In genomic region chr6:105859441-105859840, GRCh38 we compare ENCODE assay signal across 14 cellular contexts.
DNase-seq lines count a peak whose midpoint lies in the region; ATAC-seq, FAIRE-seq and TF ChIP-seq lines count a peak whose summit lies in the region.
"Had no signal": no experiment of that assay in that cellular context is flagged by ENCODE, and none has a peak within 500 bp of the region (broad histone marks: within the 10 kb centered on the region; RNA-seq: fewer than 3 reads in every experiment).

No MANE protein-coding gene starts in this region.

- H3T11ph ChIP-seq in H9 (ENCODE audit: low read length), result no peak overlapping the region

- no peak overlapping the region for H3K4ac ChIP-seq in H9 (ENCODE audit: low read depth, low read length)

- no peak for TF ChIP-seq EP300 in K562 (IDR thresholded peaks at IDR 0.05; ENCODE audit: low read length)

- no peaks in the 10 kb centered on the region for H3K23me2 ChIP-seq in H9 (ENCODE audit: insufficient read length, low read depth, low read length, poor library complexity, severe bottlenecking)

- no peak overlapping the region for H4K8ac ChIP-seq in H9 (replicated peaks; ENCODE audit: insufficient read length, low read depth, low read length)

- H3K4me2 ChIP-seq in BLaER1 treated with 17β-estradiol and CSF1 and Interleukin-3, amounts not matched to agents 10 nM and 100 nM, result peak overlapping the region in 6 of 11 experiments; percentile 5 to 68 (median 40); a peak in 9 of 22 replicates
- H3K4me2 ChIP-seq in K562 (ENCODE audit: insufficient read depth, low read length), result no peak overlapping the region
- no peak overlapping the region for H3K4me2 ChIP-seq in H9 (ENCODE audit: insufficient read depth, insufficient read length, low read length)
- H3K4me2 ChIP-seq: GM23338 had no signal

- H3K27me3 ChIP-seq in BLaER1 treated with 17β-estradiol and CSF1 and Interleukin-3, amounts not matched to agents 10 nM and 100 nM, result no peaks in the 10 kb centered on the region
- H3K27me3 ChIP-seq in K562 (ENCODE audit: control insufficient read depth in 2 of 2, insufficient read depth in 2 of 2, low read length in 2 of 2) (no peaks in the 10 kb centered on the region), H9 (ENCODE audit: insufficient read depth, low read length) (no peaks in the 10 kb centered on the region)

- CTCF ChIA-PET in K562 (lab: Yijun Ruan, JAX; ENCODE audit: low intra/inter-chr PET ratio), result no interaction called here

- in situ Hi-C loops in K562 (cut with MboI), result no loop called here

- no peak for FAIRE-seq in K562 (lab: Jason Lieb, UNC)
- FAIRE-seq: GM12878 had no signal

- no peaks in the 10 kb centered on the region for H3K79me1 ChIP-seq in H9 (ENCODE audit: insufficient read depth, low read depth, low read length, poor library complexity, severe bottlenecking)

- H3K27ac Mint-ChIP-seq in stimulated activated naive B cell treated with anti-CD40 and anti-IgM and Interleukin-4, amounts not matched to agents 10 μg/mL and 1 μg/mL and 100 μg/mL, for 72 hours, result no peak overlapping the region
- H3K27ac Mint-ChIP-seq in H9, result no peak overlapping the region
- H3K27ac Mint-ChIP-seq: B cell; CD4-positive, alpha-beta memory T cell; GM23338 had no signal

- H3K4me3 ChIP-seq in BLaER1 treated with 17β-estradiol and CSF1 and Interleukin-3, amounts not matched to agents 10 nM and 100 nM, result no peak overlapping the region
- H3K4me3 ChIP-seq in SK-N-MC, result no peak overlapping the region
- H3K4me3 ChIP-seq in K562, result no peak overlapping the region
- H3K4me3 ChIP-seq: GM12878, GM23338 had no signal

- peaks cover 16 to 36% of the 10 kb centered on the region in 2 donors for H3K4me1 Mint-ChIP-seq in stimulated activated naive B cell treated with anti-CD40 and anti-IgM and Interleukin-4, amounts not matched to agents 10 μg/mL and 1 μg/mL and 100 μg/mL, for 72 hours
- H3K4me1 Mint-ChIP-seq in H9, result no peaks in the 10 kb centered on the region
- H3K4me1 Mint-ChIP-seq: CD4-positive, alpha-beta memory T cell; GM23338 had no signal

- TF ChIP-seq POLR2A in K562 (conservative IDR thresholded peaks at IDR 0.05), result no peak

- H2AFZ ChIP-seq in K562 (ENCODE audit: low read depth, low read length), result no peak overlapping the region
- no peak overlapping the region for H2AFZ ChIP-seq in H9 (ENCODE audit: low read length)
- H2AFZ ChIP-seq: GM23338 had no signal

- H3K4me1 ChIP-seq in BLaER1 treated with 17β-estradiol and CSF1 and Interleukin-3, amounts not matched to agents 10 nM and 100 nM, result peaks cover 20 to 38% (median 34%) of the 10 kb centered on the region in 10 experiments
- H3K4me1 ChIP-seq in K562 (replicated peaks in 1 of 2; ENCODE audit: control insufficient read depth in 2 of 2, insufficient read depth in 2 of 2, low read length in 2 of 2) (peaks cover 0 to 3% of the 10 kb centered on the region in 2 experiments; a peak in 2 of 5 replicates), H9 (ENCODE audit: insufficient read depth, low read length) (no peaks in the 10 kb centered on the region)

- H4K20me1 ChIP-seq in BLaER1 treated with 17β-estradiol and CSF1 and Interleukin-3, amounts not matched to agents 10 nM and 100 nM, result no peaks in the 10 kb centered on the region
- H4K20me1 ChIP-seq in K562 (replicated peaks; ENCODE audit: control insufficient read depth, insufficient read depth, low read length), result no peaks in the 10 kb centered on the region
- H4K20me1 ChIP-seq in H9 (ENCODE audit: control insufficient read depth, insufficient read depth, insufficient read length), result no peaks in the 10 kb centered on the region

- TF ChIP-seq CTCF in K562 (IDR thresholded peaks at IDR 0.05 in 2 of 3, conservative IDR thresholded peaks at IDR 0.05 in 1 of 3; ENCODE audit: insufficient read depth in 2 of 3, low read depth in 1 of 3, low read length in 3 of 3) (no peak), H9 (conservative IDR thresholded peaks at IDR 0.05) (no peak)

- no peak overlapping the region for H3K23ac ChIP-seq in H9 (ENCODE audit: insufficient read length, low read depth, low read length)

- no peak overlapping the region for H2AK5ac ChIP-seq in H9 (ENCODE audit: insufficient read length, low read length)

- H2BK15ac ChIP-seq in H9 (ENCODE audit: low read depth, low read length), result no peak overlapping the region

- ATAC-seq in K562 (no peak), HG02938 (IDR thresholded peaks at IDR 0.05; ENCODE audit: unreplicated experiment) (no peak)
- ATAC-seq in stimulated activated naive B cell treated with anti-CD40 and anti-IgM and Interleukin-4, amounts not matched to agents 10 μg/mL and 1 μg/mL and 100 μg/mL, for 72 hours (replicated peaks), result peak; percentile 12 to 36
- ATAC-seq: GM12878, GM23338 had no signal

- no peaks in the 10 kb centered on the region for H3K36me3 ChIP-seq in BLaER1 treated with 17β-estradiol and CSF1 and Interleukin-3, amounts not matched to agents 10 nM and 100 nM
- H3K36me3 ChIP-seq in SK-N-MC (ENCODE audit: insufficient read depth, low read length), result no peaks in the 10 kb centered on the region
- no peaks in the 10 kb centered on the region for H3K36me3 ChIP-seq in K562 (ENCODE audit: control insufficient read depth, insufficient read depth, low read length)

- H3K9me1 ChIP-seq in K562 (ENCODE audit: control insufficient read depth, insufficient read depth, low read length), result no peaks in the 10 kb centered on the region

- DNase-seq in SK-N-MC (ENCODE audit: low read depth, low spot score), result no peak
- no peak for DNase-seq in K562 (ENCODE audit: extremely low read depth in 1 of 4, low spot score in 3 of 4)
- no peak for DNase-seq in stimulated activated naive B cell treated with anti-CD40 and anti-IgM and Interleukin-4, amounts not matched to agents 10 μg/mL and 1 μg/mL and 100 μg/mL, for 72 hours
- no peak for DNase-seq in H9
- no peak for DNase-seq in NCI-H1092 (lab: John Stamatoyannopoulos, UW)
- DNase-seq: CD4-positive, alpha-beta memory T cell; DMS79; H7 had no signal

- H3K9me3 ChIP-seq in BLaER1 treated with 17β-estradiol and CSF1 and Interleukin-3, amounts not matched to agents 10 nM and 100 nM (replicated peaks in 1 of 11), result peaks cover 0 to 32% (median 19%) of the 10 kb centered on the region in 11 experiments; a peak in 17 of 22 replicates
- H3K9me3 ChIP-seq in SK-N-MC (ENCODE audit: low read depth, low read length), result no peaks in the 10 kb centered on the region
- H3K9me3 ChIP-seq in K562 (replicated peaks; ENCODE audit: control insufficient read depth, insufficient read depth, low read depth, low read length), result no peaks in the 10 kb centered on the region
- no peaks in the 10 kb centered on the region for H3K9me3 ChIP-seq in H9 (ENCODE audit: control insufficient read depth, low read depth, low read length)

- H2BK5ac ChIP-seq in H9 (ENCODE audit: insufficient read length, low read length), result no peak overlapping the region

- no peaks in the 10 kb centered on the region for H3K9me3 Mint-ChIP-seq in stimulated activated naive B cell treated with anti-CD40 and anti-IgM and Interleukin-4, amounts not matched to agents 10 μg/mL and 1 μg/mL and 100 μg/mL, for 72 hours
- peaks cover 10 to 13% of the 10 kb centered on the region in 2 experiments for H3K9me3 Mint-ChIP-seq in H9

- 100% methylated on average over 1 of the region's 1 CpG for WGBS in K562 (ENCODE audit: insufficient coverage, low coverage, missing lambda C conversion rate)
- WGBS in H9 (ENCODE audit: extremely low coverage, insufficient read length, low lambda C conversion rate), result no CpG with 5 or more reads among the region's 1 CpG

- H3K14ac ChIP-seq in H9 (ENCODE audit: insufficient read depth, low read length), result no peak overlapping the region

- BruUV-seq in K562 (replicated peaks; lab: Mats Ljungman, UMichigan), result no TSS peak

- H3K27ac ChIP-seq in BLaER1 treated with 17β-estradiol and CSF1 and Interleukin-3, amounts not matched to agents 10 nM and 100 nM, result peak overlapping the region in 5 of 11 experiments; percentile 0 to 51 (median 7); a peak in 5 of 22 replicates
- peak overlapping the region; percentile 81; the same call in 1 of the 2 replicates for H3K27ac ChIP-seq in SK-N-MC
- no peak overlapping the region for H3K27ac ChIP-seq in K562 (ENCODE audit: extremely low read depth, low read depth, low read length)
- no peak overlapping the region for H3K27ac ChIP-seq in H9 (ENCODE audit: insufficient read length, low read depth, low read length)
- H3K27ac ChIP-seq: C4-2B had no signal

- H3K79me2 ChIP-seq in K562 (ENCODE audit: control insufficient read depth, insufficient read depth, low read length), result no peaks in the 10 kb centered on the region
- no peaks in the 10 kb centered on the region for H3K79me2 ChIP-seq in H9 (ENCODE audit: insufficient read depth, low read length)

- H3K56ac ChIP-seq in H9 (ENCODE audit: insufficient read length, low read depth, low read length), result no peak overlapping the region

- H3K18ac ChIP-seq in H9 (ENCODE audit: insufficient read length, low read depth, low read length), result no peak overlapping the region

- peak overlapping the region in 1 of 11 experiments; percentile 22; a peak in 1 of 22 replicates for H3K9ac ChIP-seq in BLaER1 treated with 17β-estradiol and CSF1 and Interleukin-3, amounts not matched to agents 10 nM and 100 nM
- H3K9ac ChIP-seq in SK-N-MC (ENCODE audit: insufficient read length), result no peak overlapping the region
- H3K9ac ChIP-seq in K562 (ENCODE audit: insufficient read depth in 1 of 2, low read depth in 2 of 2, low read length in 2 of 2), result no peak overlapping the region
- no peak overlapping the region for H3K9ac ChIP-seq in H9 (ENCODE audit: extremely low read depth, insufficient read length, low read length)

- POLR2A ChIA-PET in K562 (lab: Yijun Ruan, JAX), result no interaction called here

- H4K5ac ChIP-seq in H9 (ENCODE audit: insufficient read length, low read depth, low read length), result no peak overlapping the region

- no peak overlapping the region for H4K91ac ChIP-seq in H9 (ENCODE audit: insufficient read length, low read depth, low read length)

- no peaks in the 10 kb centered on the region for H3K36me3 Mint-ChIP-seq in stimulated activated naive B cell treated with anti-CD40 and anti-IgM and Interleukin-4, amounts not matched to agents 10 μg/mL and 1 μg/mL and 100 μg/mL, for 72 hours
- H3K36me3 Mint-ChIP-seq in H9 (ENCODE audit: insufficient read depth in 1 of 3, low read depth in 3 of 3), result peaks cover 3 to 10% (median 3%) of the 10 kb centered on the region in 3 experiments; a peak in 6 of 7 replicates
- H3K36me3 Mint-ChIP-seq: CD4-positive, alpha-beta memory T cell had no signal

- H2BK12ac ChIP-seq in H9 (ENCODE audit: insufficient read length, low read depth, low read length), result no peak overlapping the region

- H3K27me3 Mint-ChIP-seq in stimulated activated naive B cell treated with anti-CD40 and anti-IgM and Interleukin-4, amounts not matched to agents 10 μg/mL and 1 μg/mL and 100 μg/mL, for 72 hours, result no peaks in the 10 kb centered on the region
- H3K27me3 Mint-ChIP-seq in H9 (ENCODE audit: low read depth), result no peaks in the 10 kb centered on the region; the same call in none of the 2 replicates
- H3K27me3 Mint-ChIP-seq: B cell had no signal

- H2BK20ac ChIP-seq in H9 (ENCODE audit: low read depth, low read length, poor library complexity, severe bottlenecking), result no peak overlapping the region

- H2BK120ac ChIP-seq in H9 (ENCODE audit: low read depth, low read length, poor library complexity, severe bottlenecking), result no peak overlapping the region

- no peak overlapping the region for H3K4me3 Mint-ChIP-seq in stimulated activated naive B cell treated with anti-CD40 and anti-IgM and Interleukin-4, amounts not matched to agents 10 μg/mL and 1 μg/mL and 100 μg/mL, for 72 hours
- H3K4me3 Mint-ChIP-seq in H9, result no peak overlapping the region
- H3K4me3 Mint-ChIP-seq: B cell; CD4-positive, alpha-beta memory T cell; GM23338 had no signal

- no peak for TF ChIP-seq RAD21 in K562 (CRISPR knock-in tag; conservative IDR thresholded peaks at IDR 0.05 in 1 of 2, IDR thresholded peaks at IDR 0.05 in 1 of 2)

- intact Hi-C loops in K562 (cut with micrococcal nuclease), result no loop called here

Comparison
In these comparisons a context has a peak if more than half of its experiments do, and no peak if none do; other contexts are left out.
1. H3K4me2 ChIP-seq: peak in BLaER1 treated with 17β-estradiol and CSF1 and Interleukin-3, amounts not matched to agents 10 nM and 100 nM (6 of 11); none in K562 (single experiment) and H9 (single experiment).
2. ATAC-seq: peak in stimulated activated naive B cell treated with anti-CD40 and anti-IgM and Interleukin-4, amounts not matched to agents 10 μg/mL and 1 μg/mL and 100 μg/mL, for 72 hours (2 of 2); none in K562 (single experiment) and HG02938 (single experiment).